In genomic region chr10:21401196-21401595, GRCh38 we compare ENCODE assay signal across 19 cellular contexts.
DNase-seq lines count a peak whose midpoint lies in the region; ATAC-seq and TF ChIP-seq lines count a peak whose summit lies in the region.
"Had no signal": no experiment of that assay in that cellular context is flagged by ENCODE, and none has a peak within 500 bp of the region (broad histone marks: within the 10 kb centered on the region; RNA-seq: fewer than 3 reads in every experiment).

No MANE protein-coding gene starts in this region.

- no peak overlapping the region for H2AFZ ChIP-seq in PC-3 (ENCODE audit: low read length)

- DNase-seq in Caco-2: no peak
- DNase-seq in M059J (ENCODE audit: low read depth): peak; percentile 65
- DNase-seq in kidney tubule cell (ENCODE audit: low spot score): peak; percentile 96
- no peak for DNase-seq in D341Med (ENCODE audit: low spot score)
- DNase-seq in activated gamma-delta T cell treated with Interleukin-2 at 50 U/mL for 16 hours: no peak
- DNase-seq in PC-3: no peak
- no peak for DNase-seq in NCI-H2196 (lab: John Stamatoyannopoulos, UW; ENCODE audit: unreplicated experiment)
- DNase-seq: activated CD4-positive, CD25-positive, alpha-beta regulatory T cell; colonic mucosa; GDM1; NCI-H1092 treated with DMSO at 0.1 percent for 48 hours; NCI-H2171; NCI-H82; upper lobe of left lung had no signal

- H3K4me2 ChIP-seq in PC-3 (ENCODE audit: low read length): no peak overlapping the region

- H3K9me3 ChIP-seq in Caco-2 (0 out of 2 replicates have a peak, but pooled peaks cover 5% of the 10 kb centered on the region), PC-3 (ENCODE audit: low read length) (no peaks in the 10 kb centered on the region)
- H3K9me3 ChIP-seq: colonic mucosa, prostate gland, upper lobe of left lung had no signal

- ATAC-seq in PC-3: no peak
- ATAC-seq: natural killer cell treated with Interleukin-12 subunit alpha and Interleukin-12 subunit beta and Interleukin-15 and Interleukin-18, amount 100 ng/mL, for 72 hours; Right ventricle myocardium inferior; stimulated activated memory B cell treated with anti-CD40 and anti-IgM and Interleukin-4, amounts not matched to agents 10 μg/mL and 1 μg/mL and 100 μg/mL, for 72 hours had no signal

- peak overlapping the region; percentile 81 for H3K27ac Mint-ChIP-seq in Caco-2 (ENCODE audit: unreplicated experiment)
- H3K27ac Mint-ChIP-seq: natural killer cell treated with Interleukin-12 subunit alpha and Interleukin-12 subunit beta and Interleukin-15 and Interleukin-18, amount 100 ng/mL, for 72 hours; stimulated activated memory B cell treated with anti-CD40 and anti-IgM and Interleukin-4, amounts not matched to agents 10 μg/mL and 1 μg/mL and 100 μg/mL, for 72 hours had no signal

- peaks cover 37% of the 10 kb centered on the region for H3K4me1 Mint-ChIP-seq in Caco-2 (ENCODE audit: low read depth, unreplicated experiment)
- H3K4me1 Mint-ChIP-seq: stimulated activated memory B cell treated with anti-CD40 and anti-IgM and Interleukin-4, amounts not matched to agents 10 μg/mL and 1 μg/mL and 100 μg/mL, for 72 hours had no signal

- H3K9ac ChIP-seq in PC-3 (ENCODE audit: low read length): no peak overlapping the region

- H3K9me2 ChIP-seq in PC-3 (replicated peaks; ENCODE audit: low read length): no peaks in the 10 kb centered on the region

- H3K4me3 Mint-ChIP-seq in Caco-2 (ENCODE audit: unreplicated experiment): no peak overlapping the region
- H3K4me3 Mint-ChIP-seq: natural killer cell treated with Interleukin-12 subunit alpha and Interleukin-12 subunit beta and Interleukin-15 and Interleukin-18, amount 100 ng/mL, for 72 hours; stimulated activated memory B cell treated with anti-CD40 and anti-IgM and Interleukin-4, amounts not matched to agents 10 μg/mL and 1 μg/mL and 100 μg/mL, for 72 hours had no signal

- H3K4me3 ChIP-seq in Caco-2 (ENCODE audit: low read depth, low read length): no peak overlapping the region
- H3K4me3 ChIP-seq in PC-3 (ENCODE audit: low read length): no peak overlapping the region
- H3K4me3 ChIP-seq: colonic mucosa, prostate gland, upper lobe of left lung had no signal

- peaks cover 58% of the 10 kb centered on the region for H3K4me1 ChIP-seq in Caco-2
- H3K4me1 ChIP-seq in PC-3 (ENCODE audit: insufficient read depth, low read length): peaks cover 32% of the 10 kb centered on the region
- H3K4me1 ChIP-seq: colonic mucosa, prostate gland had no signal

- H3K27me3 ChIP-seq in Caco-2 (replicated peaks; ENCODE audit: control insufficient read depth, insufficient read depth, low read length) (no peaks in the 10 kb centered on the region), PC-3 (ENCODE audit: low read length) (no peaks in the 10 kb centered on the region)
- H3K27me3 ChIP-seq: colonic mucosa, upper lobe of left lung had no signal

- H3F3A ChIP-seq in PC-3 (ENCODE audit: low read length, unreplicated experiment): no peaks in the 10 kb centered on the region

- H4K20me1 ChIP-seq in PC-3 (ENCODE audit: low read length): no peaks in the 10 kb centered on the region

- no peaks in the 10 kb centered on the region for H3K27me3 Mint-ChIP-seq in Caco-2 (ENCODE audit: insufficient read depth, unreplicated experiment)

- no peaks in the 10 kb centered on the region for H3K9me3 Mint-ChIP-seq in Caco-2 (ENCODE audit: unreplicated experiment)
- H3K9me3 Mint-ChIP-seq: natural killer cell treated with Interleukin-12 subunit alpha and Interleukin-12 subunit beta and Interleukin-15 and Interleukin-18, amount 100 ng/mL, for 72 hours had no signal

- H3K36me3 Mint-ChIP-seq in Caco-2 (ENCODE audit: insufficient read depth, unreplicated experiment): peaks cover 16% of the 10 kb centered on the region
- H3K36me3 Mint-ChIP-seq: natural killer cell treated with Interleukin-12 subunit alpha and Interleukin-12 subunit beta and Interleukin-15 and Interleukin-18, amount 100 ng/mL, for 72 hours; stimulated activated memory B cell treated with anti-CD40 and anti-IgM and Interleukin-4, amounts not matched to agents 10 μg/mL and 1 μg/mL and 100 μg/mL, for 72 hours had no signal

- intact Hi-C loops in Caco-2 (cut with micrococcal nuclease; ENCODE audit: unreplicated experiment) (no loop called here), PC-3 (cut with micrococcal nuclease) (no loop called here)

- POLR2A ChIA-PET in Caco-2 (lab: Charles Lee) (no interaction called here), PC-3 (lab: Charles Lee; ENCODE audit: unreplicated experiment) (interaction anchor here (0.6 kb wide), 1 partner anchor 57 kb away, joined by 4 read pairs; no protein-coding TSS in a partner anchor)

- CTCF ChIA-PET in Caco-2 (lab: Charles Lee) (no interaction called here), PC-3 (lab: Charles Lee) (no interaction called here)

- H3K27ac ChIP-seq in VCaP (peak overlapping the region; percentile 61; the same call in 1 of the 2 replicates), PC-3 (ENCODE audit: low read length) (no peak overlapping the region)
- H3K27ac ChIP-seq: colonic mucosa, prostate gland, upper lobe of left lung had no signal

- BruUV-seq in Caco-2 (replicated peaks; lab: Mats Ljungman, UMichigan): no TSS peak
- BruUV-seq in PC-3 (replicated peaks; lab: Mats Ljungman, UMichigan): no TSS peak

- no peaks in the 10 kb centered on the region for H3K36me3 ChIP-seq in Caco-2 (ENCODE audit: control insufficient read depth, insufficient read depth, low read length)
- no peaks in the 10 kb centered on the region for H3K36me3 ChIP-seq in PC-3 (ENCODE audit: low read depth, low read length)
- H3K36me3 ChIP-seq: colonic mucosa, prostate gland, upper lobe of left lung had no signal

- H3K79me2 ChIP-seq in PC-3 (ENCODE audit: low read length): no peaks in the 10 kb centered on the region

- TF ChIP-seq CTCF in Caco-2 (IDR thresholded peaks at IDR 0.05; ENCODE audit: insufficient read depth in 1 of 2, low read depth in 1 of 2, low read length in 1 of 2, severe bottlenecking in 1 of 2, unreplicated experiment in 1 of 2) (no peak), VCaP (conservative IDR thresholded peaks at IDR 0.05) (no peak), PC-3 (conservative IDR thresholded peaks at IDR 0.05; ENCODE audit: low read depth, low read length) (no peak)

Comparison
In these comparisons a context has a peak if more than half of its experiments do, and no peak if none do; other contexts are left out.
1. DNase-seq: peak in M059J (single experiment) and kidney tubule cell (single experiment); none in Caco-2 (0 of 2), D341Med (single experiment), activated gamma-delta T cell treated with Interleukin-2 at 50 U/mL for 16 hours (single experiment), PC-3 (single experiment) and NCI-H2196 (single experiment).